14 cellular contexts compared by ENCODE assay signal in genomic region chr7:13016633-13017324, GRCh38.
DNase-seq lines count a peak whose midpoint lies in the region; ATAC-seq, FAIRE-seq and TF ChIP-seq lines count a peak whose summit lies in the region.
"Had no signal": no experiment of that assay in that cellular context is flagged by ENCODE, and none has a peak within 500 bp of the region (broad histone marks: within the 10 kb centered on the region; RNA-seq: fewer than 3 reads in every experiment).

No MANE protein-coding gene starts in this region.

- TF ChIP-seq EP300 in A549 (IDR thresholded peaks at IDR 0.05), result no peak

- H3F3A ChIP-seq in PC-3 (ENCODE audit: low read length, unreplicated experiment), result no peaks in the 10 kb centered on the region

- ATAC-seq in A549 (peak; percentile 54 to 77; a peak in 3 of 6 replicates), PC-3 (peak; percentile 43), heart right ventricle (no peak), GM19395 (IDR thresholded peaks at IDR 0.05; ENCODE audit: unreplicated experiment) (no peak), GM18907 (IDR thresholded peaks at IDR 0.05; ENCODE audit: unreplicated experiment) (no peak)
- ATAC-seq: activated T-cell treated with anti-CD3 and anti-CD28 coated beads, Interleukin-2, amount 50 U/mL, for 4 hours; body of pancreas had no signal

- no peak for FAIRE-seq in A549 (lab: Jason Lieb, UNC)
- FAIRE-seq: GM12891 had no signal

- 0 out of 2 replicates have a peak overlapping the region, but pooled peaks have one; percentile 12 for H2AFZ ChIP-seq in PC-3 (ENCODE audit: low read length)

- POLR2A ChIA-PET in A549 (lab: Yijun Ruan, JAX), result interaction anchor here (0.9 to 2.2 kb wide), 5 partner anchors 12 to 330 kb away, joined by 3 to 18 read pairs (median 7); partner anchors contain the start of gene ARL4A
- POLR2A ChIA-PET in PC-3 (lab: Charles Lee; ENCODE audit: unreplicated experiment), result no interaction called here

- H3K27ac ChIP-seq in A549 (peak overlapping the region; percentile 84 to 90), PC-3 (ENCODE audit: low read length) (no peak overlapping the region), heart right ventricle (no peak overlapping the region)
- H3K27ac ChIP-seq: body of pancreas, SK-N-MC had no signal

- H3K9me3 ChIP-seq in A549 (no peaks in the 10 kb centered on the region), PC-3 (ENCODE audit: low read length) (no peaks in the 10 kb centered on the region), heart right ventricle (no peaks in the 10 kb centered on the region)
- H3K9me3 ChIP-seq: body of pancreas had no signal

- CTCF ChIA-PET in A549 (lab: Yijun Ruan, JAX) (interaction anchor here (1.0 to 2.1 kb wide), 4 partner anchors 10 to 331 kb away, joined by 3 to 9 read pairs (median 4); no protein-coding TSS in a partner anchor), PC-3 (lab: Charles Lee) (no interaction called here)

- H4K20me1 ChIP-seq in PC-3 (ENCODE audit: low read length), result no peaks in the 10 kb centered on the region

- H3K27ac Mint-ChIP-seq in mesothelial cell of epicardium, result peak overlapping the region; percentile 91
- H3K27ac Mint-ChIP-seq: activated B cell treated with CpG ODN at 0.5 μM for 24 hours had no signal

- peak overlapping the region; percentile 88 for H3K4me2 ChIP-seq in A549
- H3K4me2 ChIP-seq in PC-3 (ENCODE audit: low read length), result peak overlapping the region; percentile 72

- H3K36me3 ChIP-seq in PC-3 (ENCODE audit: low read depth, low read length) (no peaks in the 10 kb centered on the region), heart right ventricle (no peaks in the 10 kb centered on the region)

- no peaks in the 10 kb centered on the region for H3K27me3 Mint-ChIP-seq in mesothelial cell of epicardium (ENCODE audit: low read depth)
- H3K27me3 Mint-ChIP-seq: activated B cell treated with CpG ODN at 0.5 μM for 24 hours had no signal

- H3K4me3 ChIP-seq in A549, result peak overlapping the region; percentile 24
- H3K4me3 ChIP-seq in PC-3 (ENCODE audit: low read length), result no peak overlapping the region
- no peak overlapping the region for H3K4me3 ChIP-seq in heart right ventricle
- H3K4me3 ChIP-seq: body of pancreas, HAP-1, SK-N-MC had no signal

- no peak for TF ChIP-seq POLR2A in A549 (IDR thresholded peaks at IDR 0.05; ENCODE audit: low read length)

- DNase-seq in A549 (ENCODE audit: low read depth in 1 of 2, low spot score in 1 of 2) (peak; percentile 16 to 48), PC-3 (peak; percentile 35), dermis blood vessel endothelial cell (peak; percentile 4), mesothelial cell of epicardium (ENCODE audit: low spot score in 2 of 2, unreplicated experiment in 2 of 2) (no peak), AML-193 (lab: John Stamatoyannopoulos, UW) (no peak), heart right ventricle (no peak)
- DNase-seq: activated B cell treated with CpG ODN at 0.5 μM for 24 hours; activated T-cell treated with anti-CD3 and anti-CD28 coated beads, Interleukin-2, amount 50 U/mL, for 4 hours; body of pancreas had no signal

- no TSS peak for BruUV-seq in PC-3 (replicated peaks; lab: Mats Ljungman, UMichigan)

- no peak for TF ChIP-seq RAD21 in A549 (conservative IDR thresholded peaks at IDR 0.05 in 1 of 2, IDR thresholded peaks at IDR 0.05 in 1 of 2)

- no peaks in the 10 kb centered on the region for H3K9me2 ChIP-seq in PC-3 (replicated peaks; ENCODE audit: low read length)

- H3K27me3 ChIP-seq in PC-3 (ENCODE audit: low read length) (no peaks in the 10 kb centered on the region), heart right ventricle (no peaks in the 10 kb centered on the region)
- H3K27me3 ChIP-seq: body of pancreas had no signal

- 63% methylated on average over 9 of the region's 9 CpGs for WGBS in A549 (ENCODE audit: missing lambda C conversion rate)
- 88% methylated on average over 9 of the region's 9 CpGs for WGBS in heart right ventricle, 2 donors

- H3K4me3 Mint-ChIP-seq in mesothelial cell of epicardium, result no peak overlapping the region
- H3K4me3 Mint-ChIP-seq: activated B cell treated with CpG ODN at 0.5 μM for 24 hours; activated T-cell treated with anti-CD3 and anti-CD28 coated beads, Interleukin-2, amount 50 U/mL, for 4 hours had no signal

- TF ChIP-seq CTCF in A549 (IDR thresholded peaks at IDR 0.05) (no peak), PC-3 (conservative IDR thresholded peaks at IDR 0.05; ENCODE audit: low read depth, low read length) (no peak), mesothelial cell of epicardium (IDR thresholded peaks at IDR 0.05; ENCODE audit: unreplicated experiment) (no peak), heart right ventricle (IDR thresholded peaks at IDR 0.05) (no peak)

- H3K4me1 ChIP-seq in A549 (peaks cover 26% of the 10 kb centered on the region), PC-3 (ENCODE audit: insufficient read depth, low read length) (peaks cover 16% of the 10 kb centered on the region), heart right ventricle (peaks cover 0 to 8% (median 0%) of the 10 kb centered on the region in 9 donors)
- H3K4me1 ChIP-seq: body of pancreas had no signal

- intact Hi-C loops in PC-3 (cut with micrococcal nuclease) (no loop called here), heart right ventricle (cut with DNase I) (no loop called here)

- peaks cover 33% of the 10 kb centered on the region for H3K4me1 Mint-ChIP-seq in mesothelial cell of epicardium
- H3K4me1 Mint-ChIP-seq: activated B cell treated with CpG ODN at 0.5 μM for 24 hours had no signal

- H3K79me2 ChIP-seq in PC-3 (ENCODE audit: low read length), result no peaks in the 10 kb centered on the region

- no peak overlapping the region for H3K9ac ChIP-seq in PC-3 (ENCODE audit: low read length)

- H3K36me3 Mint-ChIP-seq in mesothelial cell of epicardium, result no peaks in the 10 kb centered on the region

- peaks cover 8% of the 10 kb centered on the region for H3K9me3 Mint-ChIP-seq in mesothelial cell of epicardium
- H3K9me3 Mint-ChIP-seq: activated B cell treated with CpG ODN at 0.5 μM for 24 hours; activated T-cell treated with anti-CD3 and anti-CD28 coated beads, Interleukin-2, amount 50 U/mL, for 4 hours had no signal

TF ChIP-seq in A549, 52 proteins besides CTCF, POLR2A, EP300 and RAD21:
- TF ChIP-seq GATA3 (IDR thresholded peaks at IDR 0.05; ENCODE audit: borderline replicate concordance) (no peak), JUNB (IDR thresholded peaks at IDR 0.05) (no peak), ZFP36 (IDR thresholded peaks at IDR 0.05; ENCODE audit: borderline replicate concordance, partially characterized antibody) (no peak), FOSB (CRISPR knock-in tag; IDR thresholded peaks at IDR 0.05) (no peak), ZSCAN20 (CRISPR knock-in tag; IDR thresholded peaks at IDR 0.05) (no peak), TFCP2L1 (CRISPR knock-in tag; IDR thresholded peaks at IDR 0.05) (no peak), E2F6 (IDR thresholded peaks at IDR 0.05; ENCODE audit: borderline replicate concordance, low read depth) (no peak), KDM1A (IDR thresholded peaks at IDR 0.05; ENCODE audit: low read depth) (no peak), ZNF302 (CRISPR knock-in tag; IDR thresholded peaks at IDR 0.05) (no peak), FOSL2 (IDR thresholded peaks at IDR 0.05) (no peak), FOSL2 (CRISPR knock-in tag; IDR thresholded peaks at IDR 0.05) (no peak), CHD4 (IDR thresholded peaks at IDR 0.05; ENCODE audit: borderline replicate concordance) (no peak), TP53 (CRISPR knock-in tag; IDR thresholded peaks at IDR 0.05) (no peak), EHMT2 (IDR thresholded peaks at IDR 0.05; ENCODE audit: low read depth) (no peak)
- TF ChIP-seq, protein P1, sequence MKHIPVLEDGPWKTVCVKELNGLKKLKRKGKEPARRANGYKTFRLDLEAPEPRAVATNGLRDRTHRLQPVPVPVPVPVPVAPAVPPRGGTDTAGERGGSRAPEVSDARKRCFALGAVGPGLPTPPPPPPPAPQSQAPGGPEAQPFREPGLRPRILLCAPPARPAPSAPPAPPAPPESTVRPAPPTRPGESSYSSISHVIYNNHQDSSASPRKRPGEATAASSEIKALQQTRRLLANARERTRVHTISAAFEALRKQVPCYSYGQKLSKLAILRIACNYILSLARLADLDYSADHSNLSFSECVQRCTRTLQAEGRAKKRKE (CRISPR knock-in tag; IDR thresholded peaks at IDR 0.05; ENCODE audit: low read depth), result no peak

Comparison
In these comparisons a context has a peak if more than half of its experiments do, and no peak if none do; other contexts are left out.
1. ATAC-seq: peak in A549 (2 of 2) and PC-3 (single experiment); none in heart right ventricle (0 of 8), GM19395 (single experiment) and GM18907 (single experiment).
2. DNase-seq: peak in A549 (2 of 2), PC-3 (single experiment) and dermis blood vessel endothelial cell (single experiment); none in mesothelial cell of epicardium (0 of 2), AML-193 (0 of 2) and heart right ventricle (0 of 2).
3. H3K27ac ChIP-seq: peak in A549 (2 of 2); none in PC-3 (single experiment) and heart right ventricle (0 of 10).